In the genomic region with DNA sequence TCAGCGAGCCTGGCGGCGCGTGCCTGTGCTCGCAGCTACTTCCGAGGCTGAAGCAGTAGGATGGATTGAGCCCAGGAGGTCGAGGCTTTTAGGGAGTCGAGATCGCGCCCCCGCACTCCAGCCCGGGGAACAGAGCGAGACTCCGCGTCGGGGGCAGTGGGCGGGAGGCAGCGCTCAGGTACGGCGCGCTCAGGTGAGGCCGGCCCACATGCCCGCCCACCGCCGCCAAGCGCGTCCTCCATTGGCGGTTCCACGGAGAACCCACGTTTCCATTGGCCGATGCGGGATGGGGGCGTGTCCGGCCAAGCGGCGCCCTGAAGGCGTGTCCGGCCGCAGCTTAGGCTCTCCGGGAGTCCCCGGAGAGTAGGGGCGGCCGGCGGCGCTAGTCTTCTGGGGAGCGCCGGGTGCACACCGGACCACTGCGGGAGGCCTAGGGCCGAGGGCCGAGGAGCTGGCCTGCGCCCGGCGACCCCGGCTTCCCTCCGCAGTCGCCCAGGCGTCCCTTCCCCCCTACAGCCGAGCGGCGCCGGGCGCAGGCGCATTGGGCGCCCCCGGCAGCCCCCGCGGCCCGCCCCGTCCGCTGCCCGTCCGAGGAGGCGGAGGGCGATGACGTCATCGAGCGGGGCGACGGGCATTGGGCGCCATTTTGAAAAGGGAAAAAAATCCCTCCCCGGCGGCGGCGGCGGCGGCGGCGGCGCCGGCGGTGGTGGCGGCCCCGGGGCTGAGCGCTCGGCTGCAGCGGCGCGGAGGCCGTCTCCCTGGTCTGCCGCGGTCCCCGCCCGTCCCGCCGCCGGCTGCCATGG, we compare ENCODE assay signal across 8 cellular contexts. TPM values are rescaled to one million over a fixed set of nuclear protein-coding genes. Genes with fewer than 3 reads are reported as not detected.
DNase-seq lines count a peak whose midpoint lies in the region; ATAC-seq and TF ChIP-seq lines count a peak whose summit lies in the region.

A gene (plus strand): TSS at position 659 of the 803 bp plus-strand sequence. CDS start 141 bp downstream, at position 800.

- intact Hi-C loops in A673 (cut with micrococcal nuclease; ENCODE audit: unreplicated experiment) (no loop called here), mammary epithelial cell (cut with micrococcal nuclease) (loop anchor here (1.0 to 5.0 kb wide), 5 partner anchors 12 to 242 kb away; a partner anchor contains a TSS)

- H3K79me2 ChIP-seq in mammary epithelial cell (ENCODE audit: insufficient read depth, low read length) = peaks cover 44% of the 10 kb centered on the region
- H3K79me2 ChIP-seq in smooth muscle cell (ENCODE audit: low read depth) = peaks cover 45% of the 10 kb centered on the region

- POLR2A ChIA-PET in A673 (lab: Charles Lee; ENCODE audit: low non-redundant PET) = no interaction called here

- H3K4me3 ChIP-seq in A673 (ENCODE audit: low read depth, low read length, poor library complexity, severe bottlenecking) (peak within 1 kb of the TSS; percentile 93), WI38 (ENCODE audit: low read depth, low read length) (peak within 1 kb of the TSS; percentile 79), mammary epithelial cell (replicated peaks in 1 of 3; ENCODE audit: insufficient read depth in 1 of 3, low read depth in 2 of 3, low read length in 3 of 3) (peak within 1 kb of the TSS; percentile 78 to 95 (median 91)), smooth muscle cell (peak within 1 kb of the TSS; percentile 90)

- BruUV-seq in A673 (replicated peaks; lab: Mats Ljungman, UMichigan) (no TSS peak), mammary epithelial cell (replicated peaks; lab: Mats Ljungman, UMichigan) (no TSS peak)

- dilution Hi-C loops in mammary epithelial cell (cut with HindIII; ENCODE audit: low sequenced_read_pairs) = no loop called here

- H4K20me1 ChIP-seq in mammary epithelial cell (ENCODE audit: insufficient read depth, low read length) (peaks cover 3% of the 10 kb centered on the region), smooth muscle cell (ENCODE audit: low read depth) (peaks cover 39% of the 10 kb centered on the region)

- WGBS in mammary epithelial cell (ENCODE audit: low coverage, missing lambda C conversion rate) = 0% methylated on average over 5 of the region's 107 CpGs
- WGBS in smooth muscle cell (ENCODE audit: low lambda C conversion rate) = 1% methylated on average over 58 of the region's 107 CpGs

- DNase-seq in A673 (ENCODE audit: low spot score) (peak; percentile 95), NCI-H2171 treated with DMSO at 0.1 percent for 48 hours (lab: John Stamatoyannopoulos, UW) (peak; percentile 78), mammary epithelial cell (peak; percentile 95), iPS-NIHi11 (ENCODE audit: low spot score) (peak; percentile 99), smooth muscle cell (lab: John Stamatoyannopoulos, UW; ENCODE audit: unreplicated experiment) (peak; percentile 93)

- CTCF ChIA-PET in A673 (lab: Charles Lee) (interaction anchor here (1.3 to 1.9 kb wide), 2 partner anchors 44 to 122 kb away, joined by 3 to 8 read pairs; no protein-coding TSS in a partner anchor), mammary epithelial cell (lab: Charles Lee; ENCODE audit: low non-redundant PET) (no interaction called here)

- in situ Hi-C loops in mammary epithelial cell (cut with MboI; ENCODE audit: low sequenced_read_pairs in 2 of 2) = no loop called here

- no peak for TF ChIP-seq CTCF in A673 (conservative IDR thresholded peaks at IDR 0.05; ENCODE audit: low read depth, low read length)
- no peak for TF ChIP-seq CTCF in WI38 (IDR thresholded peaks at IDR 0.05; ENCODE audit: low read depth, low read length)
- no peak for TF ChIP-seq CTCF in mammary epithelial cell (conservative IDR thresholded peaks at IDR 0.05 in 1 of 2, IDR thresholded peaks at IDR 0.05 in 1 of 2; ENCODE audit: extremely low read depth in 1 of 2, insufficient read depth in 1 of 2, low read depth in 1 of 2, low read length in 2 of 2)
- no peak for TF ChIP-seq CTCF in smooth muscle cell (IDR thresholded peaks at IDR 0.05; ENCODE audit: borderline replicate concordance, insufficient read depth, poor library complexity, severe bottlenecking)

- ATAC-seq in GM18867 (IDR thresholded peaks at IDR 0.05; ENCODE audit: unreplicated experiment) (peak; percentile 90), HG03097 (IDR thresholded peaks at IDR 0.05; ENCODE audit: low FRiP score, unreplicated experiment) (peak; percentile 90)

- H3K27me3 ChIP-seq in A673 (replicated peaks; ENCODE audit: insufficient read depth, low read depth, low read length, poor library complexity) = peaks cover 15% of the 10 kb centered on the region
- no peaks in the 10 kb centered on the region for H3K27me3 ChIP-seq in mammary epithelial cell (ENCODE audit: insufficient read depth, low read length)
- H3K27me3 ChIP-seq in smooth muscle cell (ENCODE audit: low read depth) = no peaks in the 10 kb centered on the region

- peaks cover 7% of the 10 kb centered on the region for H3K36me3 ChIP-seq in A673 (ENCODE audit: insufficient read depth, low read length, poor library complexity, severe bottlenecking)
- no peaks in the 10 kb centered on the region for H3K36me3 ChIP-seq in mammary epithelial cell (ENCODE audit: insufficient read depth, low read length)
- H3K36me3 ChIP-seq in smooth muscle cell (ENCODE audit: low read depth) = no peaks in the 10 kb centered on the region

- H3K4me2 ChIP-seq in mammary epithelial cell (ENCODE audit: insufficient read depth, low read depth, low read length) (peak within 1 kb of the TSS; percentile 97), smooth muscle cell (peak within 1 kb of the TSS; percentile 93)

- H3K4me1 ChIP-seq in A673 (ENCODE audit: insufficient read depth, low read length, poor library complexity, severe bottlenecking) (peaks cover 7% of the 10 kb centered on the region), mammary epithelial cell (ENCODE audit: insufficient read depth, low read length) (peaks cover 30% of the 10 kb centered on the region), smooth muscle cell (ENCODE audit: low read depth) (peaks cover 10% of the 10 kb centered on the region)

- H3K9me3 ChIP-seq in A673 (ENCODE audit: low read depth, low read length, poor library complexity, severe bottlenecking) (no peaks in the 10 kb centered on the region), mammary epithelial cell (replicated peaks; ENCODE audit: insufficient read depth, low read length) (no peaks in the 10 kb centered on the region), smooth muscle cell (replicated peaks; ENCODE audit: low read depth) (no peaks in the 10 kb centered on the region)

- H2AFZ ChIP-seq in mammary epithelial cell (ENCODE audit: low read depth, low read length) (peak within 1 kb of the TSS; percentile 91), smooth muscle cell (ENCODE audit: low read depth) (peak within 1 kb of the TSS; percentile 94)

- no peaks in the 10 kb centered on the region for H3F3A ChIP-seq in smooth muscle cell (ENCODE audit: low read depth)

- H3K9ac ChIP-seq in mammary epithelial cell (ENCODE audit: insufficient read depth, low read length) = peak within 1 kb of the TSS; percentile 95
- H3K9ac ChIP-seq in smooth muscle cell (ENCODE audit: low read depth) = peak within 1 kb of the TSS; percentile 90

- H3K27ac ChIP-seq in A673 (ENCODE audit: low read depth, low read length, poor library complexity, severe bottlenecking) (peak within 1 kb of the TSS; percentile 91), mammary epithelial cell (ENCODE audit: insufficient read depth, low read depth, low read length) (peak within 1 kb of the TSS; percentile 93), smooth muscle cell (ENCODE audit: low read depth) (peak within 1 kb of the TSS; percentile 83)

RNA-seq across cellular contexts. Expression of the gene that starts here (rescaled TPM):
- total RNA-seq in A673 (2021) (48.4 and 49.1 TPM in 2 replicates), mammary epithelial cell (10 to 100 TPM; 33.7 to 36.5 TPM), smooth muscle cell (25.1 and 27.1 TPM in 2 replicates)
- polyA plus RNA-seq in mammary epithelial cell (42.4 TPM), smooth muscle cell (22.2 and 22.5 TPM in 2 replicates)
- polyA minus RNA-seq in mammary epithelial cell = 63.3 TPM

Comparison
In these comparisons a context has a peak if more than half of its experiments do, and no peak if none do; other contexts are left out.
1. Peak in every context shown above with its lines: DNase-seq, ATAC-seq, H3K4me3 ChIP-seq and H3K27ac ChIP-seq.